Comparison of ENCODE assay signal across 33 cellular contexts in the genomic region with DNA sequence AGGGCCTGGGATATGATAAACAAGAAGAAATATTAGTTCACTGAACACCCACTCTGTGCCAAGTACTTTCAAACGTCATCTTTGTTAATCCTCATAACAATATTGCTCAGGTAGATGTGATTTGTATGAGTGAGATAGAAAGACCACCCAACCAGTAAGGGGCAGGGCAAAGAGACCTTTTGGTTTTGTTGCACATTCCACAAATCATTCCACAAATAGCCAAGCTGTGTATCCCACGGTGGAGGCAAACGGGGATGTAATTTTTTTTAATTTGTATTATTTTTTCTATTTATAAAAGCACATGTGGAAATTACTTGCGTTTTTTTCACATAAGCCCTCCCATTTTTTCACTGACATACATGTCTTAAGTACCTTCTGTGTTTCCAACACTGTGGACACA. TPM values are rescaled to one million over a fixed set of nuclear protein-coding genes. Genes with fewer than 3 reads are reported as not detected.
"Had no signal": no experiment of that assay in that cellular context is flagged by ENCODE, and none has a peak within 500 bp of the region (broad histone marks: within the 10 kb centered on the region; RNA-seq: fewer than 3 reads in every experiment).

No MANE protein-coding gene starts in this region.

- ATAC-seq: foreskin keratinocyte; left colon; left ventricle myocardium superior; lower lobe of right lung; naive thymus-derived CD8-positive, alpha-beta T cell; psoas muscle; right cardiac atrium; stimulated activated memory B cell treated with anti-CD40 and anti-IgM and Interleukin-4, amounts not matched to agents 10 μg/mL and 1 μg/mL and 100 μg/mL, for 72 hours; stimulated activated naive CD8-positive, alpha-beta T cell treated with anti-CD3 and anti-CD28 coated beads, Interleukin-15, Interleukin-2, amounts not matched to agents 100 U/mL and 50 U/mL, for 24 hours had no signal

- DNase-seq: effector CD8-positive, alpha-beta T cell; endodermal cell; foreskin keratinocyte; glutamatergic neuron; heart right ventricle; hippocampal formation; immature natural killer cell; islet precursor cell; kidney glomerular epithelial cell; left colon; left ventricle myocardium superior; lower lobe of right lung; naive thymus-derived CD8-positive, alpha-beta T cell; occipital lobe; ovary; posterior cingulate gyrus; psoas muscle; right cardiac atrium; spleen; stimulated activated CD4-positive, alpha-beta T cell treated with anti-CD3 and anti-CD28 coated beads, Interleukin-4, amount 100 ng/mL, for 4 hours; stimulated activated naive CD8-positive, alpha-beta T cell treated with anti-CD3 and anti-CD28 coated beads, Interleukin-15, Interleukin-2, amounts not matched to agents 100 U/mL and 50 U/mL, for 24 hours; substantia nigra; testis; tibial artery; upper lobe of left lung had no signal

RNA-seq across cellular contexts. Expression of a gene that starts 54.9 kb away (rescaled TPM):
- total RNA-seq: endothelial cell of umbilical vein; epithelial cell of proximal tubule; esophagus muscularis mucosa; fibroblast of lung; foreskin keratinocyte; heart right ventricle; left colon; left ventricle myocardium superior; mesenteric fat pad; myocyte; naive thymus-derived CD8-positive, alpha-beta T cell; occipital lobe; psoas muscle; renal cortical epithelial cell; right cardiac atrium; spleen had no signal

RNA-seq across cellular contexts. Expression of a gene that starts 57.3 kb away (rescaled TPM):
- total RNA-seq: endodermal cell; endothelial cell of umbilical vein; epithelial cell of proximal tubule; esophagus muscularis mucosa; heart right ventricle; left colon; left ventricle myocardium superior; mesenteric fat pad; myocyte; naive thymus-derived CD8-positive, alpha-beta T cell; occipital lobe; psoas muscle; renal cortical epithelial cell; right cardiac atrium; spleen had no signal
